Comparison of ENCODE assay signal across 9 cellular contexts in the genomic region with DNA sequence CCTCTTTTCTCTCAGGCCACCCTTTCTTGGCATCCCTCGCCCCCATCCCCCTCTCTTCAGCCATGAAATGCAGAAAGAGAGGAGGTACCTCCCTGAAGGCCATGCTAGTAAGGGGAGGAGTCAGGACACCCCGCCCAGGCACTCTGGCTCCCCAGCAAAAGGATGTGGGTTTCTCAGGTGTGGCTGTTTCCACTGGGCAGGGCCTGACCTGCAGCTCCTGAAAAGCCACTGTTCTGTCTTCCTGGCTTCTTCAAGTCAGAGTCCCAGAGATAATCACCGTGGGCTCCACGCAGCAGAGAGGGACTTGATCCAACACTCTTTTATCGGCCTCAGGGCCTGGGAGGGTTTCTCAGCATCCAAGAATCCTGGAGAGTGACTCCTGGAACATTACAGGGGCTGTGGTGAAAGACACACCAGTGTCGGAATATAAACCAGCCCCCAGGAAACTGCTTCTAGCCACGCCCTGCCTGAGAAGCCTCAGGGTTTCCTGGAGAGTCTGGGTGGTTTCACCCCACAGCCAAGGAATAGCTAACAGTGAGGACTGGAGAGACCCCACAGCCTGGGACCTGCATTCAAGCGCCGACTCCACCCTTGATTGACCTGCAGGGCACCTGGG. TPM values are rescaled to one million over a fixed set of nuclear protein-coding genes. Genes with fewer than 3 reads are reported as not detected.
DNase-seq lines count a peak whose midpoint lies in the region; ATAC-seq and TF ChIP-seq lines count a peak whose summit lies in the region.
"Had no signal": no experiment of that assay in that cellular context is flagged by ENCODE, and none has a peak within 500 bp of the region (broad histone marks: within the 10 kb centered on the region; RNA-seq: fewer than 3 reads in every experiment).

No MANE protein-coding gene starts in this region.

- H3K36me3 Mint-ChIP-seq in immature natural killer cell = no peaks in the 10 kb centered on the region

- peaks cover 0 to 3% (median 2%) of the 10 kb centered on the region in 3 donors for H3K27me3 Mint-ChIP-seq in immature natural killer cell (ENCODE audit: low read depth in 3 of 3)
- no peaks in the 10 kb centered on the region for H3K27me3 Mint-ChIP-seq in stimulated activated naive CD8-positive, alpha-beta T cell treated with anti-CD3 and anti-CD28 coated beads, Interleukin-15, amount 100 ng/mL, for 72 hours

- no peak for TF ChIP-seq CTCF in foreskin fibroblast (IDR thresholded peaks at IDR 0.05; ENCODE audit: low read depth, low read length)

- H3K4me1 Mint-ChIP-seq in immature natural killer cell = peaks cover 23 to 31% of the 10 kb centered on the region in 2 donors
- H3K4me1 Mint-ChIP-seq in stimulated activated naive CD8-positive, alpha-beta T cell treated with anti-CD3 and anti-CD28 coated beads, Interleukin-15, amount 100 ng/mL, for 72 hours = peaks cover 33% of the 10 kb centered on the region

- ATAC-seq in stimulated activated naive CD8-positive, alpha-beta T cell treated with anti-CD3 and anti-CD28 coated beads, Interleukin-15, amount 100 ng/mL, for 72 hours = peak; percentile 96
- no peak for ATAC-seq in GM19328 (IDR thresholded peaks at IDR 0.05; ENCODE audit: unreplicated experiment)

- no peaks in the 10 kb centered on the region for H3K9me3 Mint-ChIP-seq in immature natural killer cell
- H3K9me3 Mint-ChIP-seq in stimulated activated naive CD8-positive, alpha-beta T cell treated with anti-CD3 and anti-CD28 coated beads, Interleukin-15, amount 100 ng/mL, for 72 hours = no peaks in the 10 kb centered on the region
- H3K9me3 Mint-ChIP-seq: activated B cell treated with CpG ODN at 0.5 μM for 24 hours had no signal

- no peak overlapping the region for H3K4me3 ChIP-seq in foreskin fibroblast (ENCODE audit: low read depth in 1 of 2, low read length in 2 of 2)

- DNase-seq in activated gamma-delta T cell treated with Interleukin-2 at 50 U/mL for 16 hours (peak; percentile 48), activated gamma-delta T cell (lab: John Stamatoyannopoulos, UW) (no peak), immature natural killer cell (peak; percentile 19 to 26 (median 21)), retina (no peak), foreskin fibroblast (no peak)
- peak; percentile 51 to 64 for DNase-seq in activated T-cell treated with anti-CD3 and anti-CD28 coated beads, Interleukin-2, amount 50 U/mL, for 48 hours
- peak; percentile 7 to 43 for DNase-seq in stimulated activated naive CD8-positive, alpha-beta T cell treated with anti-CD3 and anti-CD28 coated beads, Interleukin-15, amount 100 ng/mL, for 72 hours
- DNase-seq: activated B cell treated with CpG ODN at 0.5 μM for 24 hours had no signal

- peak overlapping the region; percentile 38 to 68 (median 56) for H3K4me3 Mint-ChIP-seq in immature natural killer cell
- H3K4me3 Mint-ChIP-seq in stimulated activated naive CD8-positive, alpha-beta T cell treated with anti-CD3 and anti-CD28 coated beads, Interleukin-15, amount 100 ng/mL, for 72 hours = peak overlapping the region; percentile 43 to 60
- H3K4me3 Mint-ChIP-seq: activated B cell treated with CpG ODN at 0.5 μM for 24 hours had no signal

- H3K27ac Mint-ChIP-seq in immature natural killer cell = peak overlapping the region in 4 of 6 donors; percentile 23 to 81 (median 64)
- H3K27ac Mint-ChIP-seq in stimulated activated naive CD8-positive, alpha-beta T cell treated with anti-CD3 and anti-CD28 coated beads, Interleukin-15, amount 100 ng/mL, for 72 hours = peak overlapping the region; percentile 35 to 50
- H3K27ac Mint-ChIP-seq: activated B cell treated with CpG ODN at 0.5 μM for 24 hours had no signal

RNA-seq across cellular contexts. Expression of a gene that starts 45.7 kb away (rescaled TPM):
- polyA plus RNA-seq in immature natural killer cell = under 1 TPM; 0.84 to 0.93 (median 0.86) TPM

Comparison
In these comparisons a context has a peak if more than half of its experiments do, and no peak if none do; other contexts are left out.
1. DNase-seq: peak in activated gamma-delta T cell treated with Interleukin-2 at 50 U/mL for 16 hours (single experiment), activated T-cell treated with anti-CD3 and anti-CD28 coated beads, Interleukin-2, amount 50 U/mL, for 48 hours (2 of 2), immature natural killer cell (3 of 3) and stimulated activated naive CD8-positive, alpha-beta T cell treated with anti-CD3 and anti-CD28 coated beads, Interleukin-15, amount 100 ng/mL, for 72 hours (2 of 2); none in activated gamma-delta T cell (single experiment), retina (single experiment) and foreskin fibroblast (0 of 2).